16 cellular contexts compared by ENCODE assay signal in genomic region chr7:6178273-6179029, GRCh38.
A peak's percentile ranks its signal among the peaks of the same experiment; 100 is the strongest.
DNase-seq lines count a peak whose midpoint lies in the region; ATAC-seq and TF ChIP-seq lines count a peak whose summit lies in the region.
"Had no signal": no experiment of that assay in that cellular context is flagged by ENCODE, and none has a peak within 500 bp of the region (broad histone marks: within the 10 kb centered on the region; RNA-seq: fewer than 3 reads in every experiment).

No MANE protein-coding gene starts in this region.

- TF ChIP-seq CTCF in body of pancreas (IDR thresholded peaks at IDR 0.05) = no peak
- TF ChIP-seq CTCF in gastrocnemius medialis (IDR thresholded peaks at IDR 0.05 in 4 of 5, conservative IDR thresholded peaks at IDR 0.05 in 1 of 5) = no peak

- H3K9me3 ChIP-seq in body of pancreas (no peaks in the 10 kb centered on the region), gastrocnemius medialis (no peaks in the 10 kb centered on the region)

- WGBS in body of pancreas, 2 donors = 30 to 37% methylated on average over 8 of the region's 8 CpGs

- intact Hi-C loops in body of pancreas (cut with DNase I) = no loop called here
- intact Hi-C loops in left ventricle myocardium superior (cut with micrococcal nuclease) = loop anchor here (10.0 kb wide), 1 partner anchor 86 kb away; no protein-coding TSS in a partner anchor
- intact Hi-C loops in gastrocnemius medialis (cut with DNase I; ENCODE audit: low total_unique reads) = loop anchor here (5.0 kb wide), 2 partner anchors 94 to 244 kb away; partner anchors contain the start of gene CYTH3

- peak; percentile 22 for DNase-seq in H7
- DNase-seq in body of pancreas = peak; percentile 31 to 56 (median 51)
- DNase-seq in left ventricle myocardium superior = peak; percentile 51
- peak; percentile 45 to 52 for DNase-seq in gastrocnemius medialis
- no peak for DNase-seq in stimulated activated CD4-positive, alpha-beta T cell treated with anti-CD3 and anti-CD28 coated beads, Interleukin-4, amount 100 ng/mL, for 4 hours
- no peak for DNase-seq in activated T-cell treated with anti-CD3 and anti-CD28 coated beads, Interleukin-2, amount 50 U/mL, for 1 hour
- DNase-seq in NCI-H1930 (lab: John Stamatoyannopoulos, UW) = no peak
- no peak for DNase-seq in OCI-M1 (lab: John Stamatoyannopoulos, UW)
- DNase-seq: activated naive CD8-positive, alpha-beta T cell treated with anti-CD3 and anti-CD28 coated beads, Interleukin-2, amount 50 U/mL, for 24 hours; CD4-positive, alpha-beta memory T cell; NCI-H1694; NCI-H446; SIG-M5; stimulated activated naive CD4-positive, alpha-beta T cell treated with Interleukin-2 at 50 U/mL for 16 hours had no signal

- H3K27ac ChIP-seq in body of pancreas = peak overlapping the region in 1 of 4 donors; percentile 38
- peak overlapping the region; percentile 30 to 77 (median 62) for H3K27ac ChIP-seq in gastrocnemius medialis
- H3K27ac ChIP-seq: cardiac muscle cell had no signal

- in situ Hi-C loops in gastrocnemius medialis (cut with MboI; ENCODE audit: low sequenced_read_pairs in 4 of 4) = no loop called here

- H3K4me1 ChIP-seq in body of pancreas = peaks cover 16% of the 10 kb centered on the region
- H3K4me1 ChIP-seq in gastrocnemius medialis = peaks cover 41 to 50% of the 10 kb centered on the region in 2 donors

- TF ChIP-seq POLR2A in body of pancreas (IDR thresholded peaks at IDR 0.05) (no peak), gastrocnemius medialis (IDR thresholded peaks at IDR 0.05) (peak; percentile 39 to 63)

- ATAC-seq in body of pancreas (peak; percentile 45), left ventricle myocardium superior (peak; percentile 86), gastrocnemius medialis (peak; percentile 34 to 84)
- ATAC-seq: activated naive CD8-positive, alpha-beta T cell treated with anti-CD3 and anti-CD28 coated beads, Interleukin-2, amount 50 U/mL, for 24 hours; natural killer cell treated with Interleukin-12 subunit alpha and Interleukin-12 subunit beta and Interleukin-15 and Interleukin-18, amount 100 ng/mL, for 72 hours had no signal

- H3K36me3 ChIP-seq in H7 (replicated peaks; ENCODE audit: control insufficient read depth, insufficient read depth, low read length) (no peaks in the 10 kb centered on the region), body of pancreas (replicated peaks in 1 of 2; ENCODE audit: insufficient read depth in 1 of 2, low read depth in 2 of 2) (no peaks in the 10 kb centered on the region), gastrocnemius medialis (no peaks in the 10 kb centered on the region)

- H3K4me3 ChIP-seq in H7 (ENCODE audit: insufficient read depth, low read depth, low read length) = no peak overlapping the region
- no peak overlapping the region for H3K4me3 ChIP-seq in body of pancreas
- no peak overlapping the region for H3K4me3 ChIP-seq in gastrocnemius medialis
- H3K4me3 ChIP-seq: cardiac muscle cell had no signal

- H3K27me3 ChIP-seq in H7 (ENCODE audit: control insufficient read depth, insufficient read depth, low read length) (no peaks in the 10 kb centered on the region), body of pancreas (no peaks in the 10 kb centered on the region), gastrocnemius medialis (no peaks in the 10 kb centered on the region)
- H3K27me3 ChIP-seq: cardiac muscle cell had no signal

Comparison
In these comparisons a context has a peak if more than half of its experiments do, and no peak if none do; other contexts are left out.
1. DNase-seq: peak in H7 (single experiment), body of pancreas (4 of 4), left ventricle myocardium superior (single experiment) and gastrocnemius medialis (2 of 2); none in stimulated activated CD4-positive, alpha-beta T cell treated with anti-CD3 and anti-CD28 coated beads, Interleukin-4, amount 100 ng/mL, for 4 hours (0 of 2), activated T-cell treated with anti-CD3 and anti-CD28 coated beads, Interleukin-2, amount 50 U/mL, for 1 hour (single experiment), NCI-H1930 (0 of 2) and OCI-M1 (single experiment).
2. POLR2A ChIP-seq: peak in gastrocnemius medialis (2 of 2); none in body of pancreas (0 of 3).
3. Peak in every context shown above with its lines, with median percentiles within 50 percentile points of each other: ATAC-seq.